1 cellular context compared by ENCODE assay signal in the genomic region with DNA sequence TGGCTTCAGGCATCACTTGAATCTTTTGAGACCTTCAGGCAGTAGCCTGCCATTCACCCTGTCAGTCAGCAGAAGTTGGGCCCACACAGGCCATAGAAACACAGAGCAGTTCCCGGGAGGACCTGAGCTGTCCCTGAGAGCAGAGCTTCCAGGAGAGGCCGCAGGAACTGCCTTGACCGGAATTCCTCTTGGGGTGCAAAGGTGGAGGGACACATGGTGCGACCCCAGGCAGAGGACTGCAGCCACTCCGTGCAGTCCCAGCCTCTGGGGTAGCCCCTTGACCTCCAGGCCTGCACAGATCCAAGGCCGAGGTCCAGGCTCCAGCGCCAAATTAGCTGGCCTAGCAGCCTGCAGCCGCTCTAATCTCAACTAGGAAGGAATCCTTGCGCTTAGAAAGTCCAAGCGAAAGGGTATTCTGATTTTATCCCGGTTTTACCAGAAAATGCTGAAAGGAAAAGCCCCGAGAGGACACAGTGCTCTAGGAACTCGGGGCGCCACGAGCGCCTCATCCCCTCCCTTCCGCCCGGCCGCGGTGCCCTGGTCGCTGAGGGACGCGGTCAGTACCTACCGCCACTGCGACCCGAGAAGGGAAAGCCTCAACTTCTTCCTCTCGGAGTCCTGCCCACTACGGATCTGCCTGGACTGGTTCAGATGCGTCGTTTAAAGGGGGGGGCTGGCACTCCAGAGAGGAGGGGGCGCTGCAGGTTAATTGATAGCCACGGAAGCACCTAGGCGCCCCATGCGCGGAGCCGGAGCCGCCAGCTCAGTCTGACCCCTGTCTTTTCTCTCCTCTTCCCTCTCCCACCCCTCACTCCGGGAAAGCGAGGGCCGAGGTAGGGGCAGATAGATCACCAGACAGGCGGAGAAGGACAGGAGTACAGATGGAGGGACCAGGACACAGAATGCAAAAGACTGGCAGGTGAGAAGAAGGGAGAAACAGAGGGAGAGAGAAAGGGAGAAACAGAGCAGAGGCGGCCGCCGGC.
TF ChIP-seq lines count a peak whose summit lies in the region.

No MANE protein-coding gene starts in this region.

TF ChIP-seq in IMR-90, 13 proteins besides CTCF, POLR2A, EP300 and RAD21:
- no peak for TF ChIP-seq RCOR1 (IDR thresholded peaks at IDR 0.05; ENCODE audit: insufficient replicate concordance, low read length)
- no peak for TF ChIP-seq MAFK (IDR thresholded peaks at IDR 0.05; ENCODE audit: low read depth, low read length)
- no peak for TF ChIP-seq SMC3 (IDR thresholded peaks at IDR 0.05; ENCODE audit: low read depth, low read length)
- no peak for TF ChIP-seq MXI1 (IDR thresholded peaks at IDR 0.05; ENCODE audit: borderline replicate concordance, low read depth, low read length)
